ENCODE assay signal across 28 cellular contexts in the genomic region with DNA sequence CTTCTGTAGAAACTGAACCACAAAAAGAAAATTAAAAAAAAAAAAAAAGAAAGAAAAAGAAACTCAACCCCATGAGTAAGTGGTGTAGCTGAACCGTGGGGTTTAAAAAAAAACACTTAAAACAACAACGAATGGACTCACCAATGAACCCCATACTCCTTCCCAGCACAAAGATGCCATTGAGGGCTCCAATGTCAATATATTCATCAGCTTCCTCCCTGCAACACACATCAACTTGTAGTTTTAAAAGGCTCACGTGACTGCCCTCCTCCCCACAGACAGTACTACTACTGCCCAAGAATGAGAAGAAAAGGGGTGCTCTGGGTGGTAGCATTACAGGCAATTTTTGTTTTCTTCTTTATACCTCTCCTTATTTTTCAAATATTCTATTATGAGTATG. TPM values are rescaled to one million over a fixed set of nuclear protein-coding genes. Genes with fewer than 3 reads are reported as not detected.
DNase-seq lines count a peak whose midpoint lies in the region; ATAC-seq and TF ChIP-seq lines count a peak whose summit lies in the region.
"Had no signal": no experiment of that assay in that cellular context is flagged by ENCODE, and none has a peak within 500 bp of the region (broad histone marks: within the 10 kb centered on the region; RNA-seq: fewer than 3 reads in every experiment).

No MANE protein-coding gene starts in this region.

- no peaks in the 10 kb centered on the region for H3K9me3 Mint-ChIP-seq in activated CD4-positive, alpha-beta T cell treated with anti-CD3 and anti-CD28 coated beads, Interleukin-2, amount 10 ng/mL, durations not matched to agents 7 days and 5 days
- no peaks in the 10 kb centered on the region for H3K9me3 Mint-ChIP-seq in Caco-2 (ENCODE audit: unreplicated experiment)
- no peaks in the 10 kb centered on the region for H3K9me3 Mint-ChIP-seq in activated T-helper 17 cell treated with anti-CD3 and anti-CD28 coated beads, Interleukin-2, amount 50 U/mL, for 72 hours
- H3K9me3 Mint-ChIP-seq in naive thymus-derived CD8-positive, alpha-beta T cell: no peaks in the 10 kb centered on the region
- H3K9me3 Mint-ChIP-seq in effector memory CD8-positive, alpha-beta T cell: no peaks in the 10 kb centered on the region
- H3K9me3 Mint-ChIP-seq: brain, neural progenitor cell had no signal

- intact Hi-C loops in Caco-2 (cut with micrococcal nuclease; ENCODE audit: unreplicated experiment): no loop called here

- no peak for DNase-seq in activated CD4-positive, alpha-beta T cell treated with anti-CD3 and anti-CD28 coated beads, Interleukin-2, amount 10 ng/mL, durations not matched to agents 7 days and 5 days
- no peak for DNase-seq in activated CD4-positive, alpha-beta T cell treated with anti-CD3 and anti-CD28 coated beads, Interleukin-2, amount 50 U/mL, for 48 hours
- DNase-seq in Caco-2: no peak
- no peak for DNase-seq in naive thymus-derived CD8-positive, alpha-beta T cell
- no peak for DNase-seq in effector memory CD8-positive, alpha-beta T cell
- DNase-seq in NCI-H526 (lab: John Stamatoyannopoulos, UW): no peak
- DNase-seq: DMS53, GDM1, GM23248, heart left ventricle, KBM-7, kidney glomerular epithelial cell, MM.1S, mucosa of descending colon, NCI-H1417, NCI-H2081, NCI-H345, NCI-H82 had no signal

- no peak overlapping the region for H3K4me3 ChIP-seq in Caco-2 (ENCODE audit: low read depth, low read length)
- H3K4me3 ChIP-seq: A549, GM23248, heart left ventricle, lung, mucosa of descending colon, neural progenitor cell had no signal

- H3K9me3 ChIP-seq in Caco-2: no peaks in the 10 kb centered on the region
- H3K9me3 ChIP-seq: A549, heart left ventricle, mucosa of descending colon had no signal

- peaks cover 10% of the 10 kb centered on the region for H3K36me3 ChIP-seq in Caco-2 (ENCODE audit: control insufficient read depth, insufficient read depth, low read length)
- H3K36me3 ChIP-seq: neural progenitor cell had no signal

- no peaks in the 10 kb centered on the region for H3K27me3 Mint-ChIP-seq in activated CD4-positive, alpha-beta T cell treated with anti-CD3 and anti-CD28 coated beads, Interleukin-2, amount 10 ng/mL, durations not matched to agents 7 days and 5 days
- H3K27me3 Mint-ChIP-seq in Caco-2 (ENCODE audit: insufficient read depth, unreplicated experiment): no peaks in the 10 kb centered on the region
- H3K27me3 Mint-ChIP-seq in activated T-helper 17 cell treated with anti-CD3 and anti-CD28 coated beads, Interleukin-2, amount 50 U/mL, for 72 hours: no peaks in the 10 kb centered on the region
- no peaks in the 10 kb centered on the region for H3K27me3 Mint-ChIP-seq in naive thymus-derived CD8-positive, alpha-beta T cell
- no peaks in the 10 kb centered on the region for H3K27me3 Mint-ChIP-seq in effector memory CD8-positive, alpha-beta T cell
- H3K27me3 Mint-ChIP-seq: brain had no signal

- POLR2A ChIA-PET in activated CD4-positive, alpha-beta T cell treated with anti-CD3 and anti-CD28 coated beads, Interleukin-2, amount 10 ng/mL, durations not matched to agents 7 days and 5 days (lab: Charles Lee): interaction anchor here (0.7 kb wide), 1 partner anchor 1084 kb away, joined by 3 read pairs; no protein-coding TSS in a partner anchor
- POLR2A ChIA-PET in Caco-2 (lab: Charles Lee): interaction anchor here (0.6 kb wide), 1 partner anchor 149 kb away, joined by 5 read pairs; a partner anchor contains a TSS
- POLR2A ChIA-PET in naive thymus-derived CD8-positive, alpha-beta T cell (lab: Charles Lee): interaction anchor here (0.6 kb wide), 2 partner anchors 80 to 653 kb away, joined by 4 to 5 read pairs; no protein-coding TSS in a partner anchor

- no TSS peak for BruUV-seq in Caco-2 (replicated peaks; lab: Mats Ljungman, UMichigan)

- H3K4me1 Mint-ChIP-seq in activated CD4-positive, alpha-beta T cell treated with anti-CD3 and anti-CD28 coated beads, Interleukin-2, amount 10 ng/mL, durations not matched to agents 7 days and 5 days: peaks cover 29% of the 10 kb centered on the region
- H3K4me1 Mint-ChIP-seq in Caco-2 (ENCODE audit: low read depth, unreplicated experiment): no peaks in the 10 kb centered on the region
- peaks cover 10% of the 10 kb centered on the region for H3K4me1 Mint-ChIP-seq in activated T-helper 17 cell treated with anti-CD3 and anti-CD28 coated beads, Interleukin-2, amount 50 U/mL, for 72 hours
- H3K4me1 Mint-ChIP-seq in naive thymus-derived CD8-positive, alpha-beta T cell: peaks cover 0 to 7% (median 4%) of the 10 kb centered on the region in 4 donors
- H3K4me1 Mint-ChIP-seq in effector memory CD8-positive, alpha-beta T cell (ENCODE audit: low read depth in 2 of 2): peaks cover 0 to 3% of the 10 kb centered on the region in 2 donors

- H3K27me3 ChIP-seq in Caco-2 (replicated peaks; ENCODE audit: control insufficient read depth, insufficient read depth, low read length): no peaks in the 10 kb centered on the region
- H3K27me3 ChIP-seq: heart left ventricle, neural progenitor cell had no signal

- no peak for TF ChIP-seq CTCF in Caco-2 (IDR thresholded peaks at IDR 0.05; ENCODE audit: insufficient read depth in 1 of 2, low read depth in 1 of 2, low read length in 1 of 2, severe bottlenecking in 1 of 2, unreplicated experiment in 1 of 2)

- H3K27ac Mint-ChIP-seq in activated CD4-positive, alpha-beta T cell treated with anti-CD3 and anti-CD28 coated beads, Interleukin-2, amount 10 ng/mL, durations not matched to agents 7 days and 5 days: peak overlapping the region; percentile 5
- no peak overlapping the region for H3K27ac Mint-ChIP-seq in Caco-2 (ENCODE audit: unreplicated experiment)
- H3K27ac Mint-ChIP-seq in activated T-helper 17 cell treated with anti-CD3 and anti-CD28 coated beads, Interleukin-2, amount 50 U/mL, for 72 hours: peak overlapping the region; percentile 77
- peak overlapping the region in 7 of 10 donors; percentile 31 to 87 (median 70) for H3K27ac Mint-ChIP-seq in naive thymus-derived CD8-positive, alpha-beta T cell
- no peak overlapping the region for H3K27ac Mint-ChIP-seq in effector memory CD8-positive, alpha-beta T cell
- H3K27ac Mint-ChIP-seq: neural progenitor cell had no signal

- peaks cover 49% of the 10 kb centered on the region for H3K36me3 Mint-ChIP-seq in activated CD4-positive, alpha-beta T cell treated with anti-CD3 and anti-CD28 coated beads, Interleukin-2, amount 10 ng/mL, durations not matched to agents 7 days and 5 days (ENCODE audit: low read depth)
- peaks cover 72% of the 10 kb centered on the region for H3K36me3 Mint-ChIP-seq in Caco-2 (ENCODE audit: insufficient read depth, unreplicated experiment)
- peaks cover 72% of the 10 kb centered on the region for H3K36me3 Mint-ChIP-seq in activated T-helper 17 cell treated with anti-CD3 and anti-CD28 coated beads, Interleukin-2, amount 50 U/mL, for 72 hours (ENCODE audit: low read depth)
- H3K36me3 Mint-ChIP-seq in naive thymus-derived CD8-positive, alpha-beta T cell: peaks cover 0 to 63% (median 4%) of the 10 kb centered on the region in 3 donors
- H3K36me3 Mint-ChIP-seq in effector memory CD8-positive, alpha-beta T cell (ENCODE audit: insufficient read depth): peaks cover 59% of the 10 kb centered on the region

- CTCF ChIA-PET in activated CD4-positive, alpha-beta T cell treated with anti-CD3 and anti-CD28 coated beads, Interleukin-2, amount 10 ng/mL, durations not matched to agents 7 days and 5 days (lab: Charles Lee): interaction anchor here (0.7 to 1.2 kb wide), 2 partner anchors 10 to 282 kb away, joined by 3 to 4 read pairs; no protein-coding TSS in a partner anchor
- CTCF ChIA-PET in Caco-2 (lab: Charles Lee): no interaction called here

- H3K4me3 Mint-ChIP-seq in activated CD4-positive, alpha-beta T cell treated with anti-CD3 and anti-CD28 coated beads, Interleukin-2, amount 10 ng/mL, durations not matched to agents 7 days and 5 days: no peak overlapping the region
- H3K4me3 Mint-ChIP-seq in Caco-2 (ENCODE audit: unreplicated experiment): peak overlapping the region; percentile 9
- peak overlapping the region; percentile 38 for H3K4me3 Mint-ChIP-seq in activated T-helper 17 cell treated with anti-CD3 and anti-CD28 coated beads, Interleukin-2, amount 50 U/mL, for 72 hours
- no peak overlapping the region for H3K4me3 Mint-ChIP-seq in naive thymus-derived CD8-positive, alpha-beta T cell
- H3K4me3 Mint-ChIP-seq in effector memory CD8-positive, alpha-beta T cell: no peak overlapping the region
- H3K4me3 Mint-ChIP-seq: neural progenitor cell had no signal

- H3K4me1 ChIP-seq in Caco-2: peaks cover 12% of the 10 kb centered on the region

- no peak for ATAC-seq in activated T-helper 17 cell treated with anti-CD3 and anti-CD28 coated beads, Interleukin-2, amount 50 U/mL, for 72 hours (replicated peaks)
- ATAC-seq in naive thymus-derived CD8-positive, alpha-beta T cell: no peak
- no peak for ATAC-seq in effector memory CD8-positive, alpha-beta T cell (replicated peaks)
- ATAC-seq in GM21367 (IDR thresholded peaks at IDR 0.05; ENCODE audit: unreplicated experiment): no peak
- ATAC-seq: A549, heart left ventricle, mucosa of descending colon, sciatic nerve had no signal

RNA-seq across cellular contexts. Expression of a gene that starts 3.3 kb away (rescaled TPM):
- 10 to 100 TPM; 13.2 to 13.9 TPM for total RNA-seq in activated CD4-positive, alpha-beta T cell treated with anti-CD3 and anti-CD28 coated beads, Interleukin-2, amount 10 ng/mL, durations not matched to agents 7 days and 5 days
- 20.3 and 22.2 TPM in 2 replicates for total RNA-seq in Caco-2 (2022)
- 10 to 100 TPM; 15.1 to 16.2 TPM for total RNA-seq in activated T-helper 17 cell treated with anti-CD3 and anti-CD28 coated beads, Interleukin-2, amount 50 U/mL, for 72 hours
- 10 to 100 TPM; 21.6 to 22.6 TPM for total RNA-seq in naive thymus-derived CD8-positive, alpha-beta T cell
- polyA plus RNA-seq in naive thymus-derived CD8-positive, alpha-beta T cell: 1 to 10 TPM; 5.0 to 6.3 (median 5.4) TPM

RNA-seq across cellular contexts. Expression of a gene that starts 30.9 kb away (rescaled TPM):
- not detected for total RNA-seq in activated CD4-positive, alpha-beta T cell treated with anti-CD3 and anti-CD28 coated beads, Interleukin-2, amount 10 ng/mL, durations not matched to agents 7 days and 5 days
- not detected in 2 replicates for total RNA-seq in Caco-2 (2022)
- under 1 TPM in 1 of 2 donors, not detected in 1; 0.16 TPM for total RNA-seq in activated T-helper 17 cell treated with anti-CD3 and anti-CD28 coated beads, Interleukin-2, amount 50 U/mL, for 72 hours
- total RNA-seq in naive thymus-derived CD8-positive, alpha-beta T cell: not detected
- polyA plus RNA-seq in naive thymus-derived CD8-positive, alpha-beta T cell: under 1 TPM in 1 of 3 donors, not detected in 2; 0.09 TPM
- total RNA-seq: cerebellum, HT-29, OCI-LY7, sciatic nerve had no signal

RNA-seq across cellular contexts. Expression of a gene that starts 32.5 kb away (rescaled TPM):
- 10 to 100 TPM; 13.7 to 17.7 TPM for total RNA-seq in activated CD4-positive, alpha-beta T cell treated with anti-CD3 and anti-CD28 coated beads, Interleukin-2, amount 10 ng/mL, durations not matched to agents 7 days and 5 days
- 85.4 and 94.5 TPM in 2 replicates for total RNA-seq in Caco-2 (2022)
- 10 to 100 TPM; 51.2 to 70.3 TPM for total RNA-seq in activated T-helper 17 cell treated with anti-CD3 and anti-CD28 coated beads, Interleukin-2, amount 50 U/mL, for 72 hours
- 10 to 100 TPM; 51.3 to 54.0 TPM for total RNA-seq in naive thymus-derived CD8-positive, alpha-beta T cell
- polyA plus RNA-seq in naive thymus-derived CD8-positive, alpha-beta T cell: 10 to 100 TPM; 38.4 to 64.7 (median 41.5) TPM

RNA-seq across cellular contexts. Expression of a gene that starts 50.2 kb away (rescaled TPM):
- 100 to 1,000 TPM; 143 to 150 TPM for total RNA-seq in activated CD4-positive, alpha-beta T cell treated with anti-CD3 and anti-CD28 coated beads, Interleukin-2, amount 10 ng/mL, durations not matched to agents 7 days and 5 days
- 246 and 252 TPM in 2 replicates for total RNA-seq in Caco-2 (2022)
- 100 to 1,000 TPM in 1 of 2 donors, 10 to 100 TPM in 1; 95.4 to 222 TPM for total RNA-seq in activated T-helper 17 cell treated with anti-CD3 and anti-CD28 coated beads, Interleukin-2, amount 50 U/mL, for 72 hours
- total RNA-seq in naive thymus-derived CD8-positive, alpha-beta T cell: 10 to 100 TPM; 69.9 to 79.3 TPM
- 10 to 100 TPM; 42.7 to 61.3 (median 50.1) TPM for polyA plus RNA-seq in naive thymus-derived CD8-positive, alpha-beta T cell

RNA-seq across cellular contexts. Expression of a gene that starts 55.8 kb away (rescaled TPM):
- total RNA-seq in activated CD4-positive, alpha-beta T cell treated with anti-CD3 and anti-CD28 coated beads, Interleukin-2, amount 10 ng/mL, durations not matched to agents 7 days and 5 days: under 1 TPM in 1 of 2 experiments, not detected in 1; 0.44 TPM
- 112 and 132 TPM in 2 replicates for total RNA-seq in Caco-2 (2022)
- total RNA-seq in activated T-helper 17 cell treated with anti-CD3 and anti-CD28 coated beads, Interleukin-2, amount 50 U/mL, for 72 hours: under 1 TPM; 0.09 to 0.37 TPM
- total RNA-seq in naive thymus-derived CD8-positive, alpha-beta T cell: not detected
- polyA plus RNA-seq in naive thymus-derived CD8-positive, alpha-beta T cell: not detected

Comparison
In these comparisons a context has a peak if more than half of its experiments do, and no peak if none do; other contexts are left out.
1. H3K27ac Mint-ChIP-seq: peak in activated CD4-positive, alpha-beta T cell treated with anti-CD3 and anti-CD28 coated beads, Interleukin-2, amount 10 ng/mL, durations not matched to agents 7 days and 5 days (single experiment), activated T-helper 17 cell treated with anti-CD3 and anti-CD28 coated beads, Interleukin-2, amount 50 U/mL, for 72 hours (single experiment) and naive thymus-derived CD8-positive, alpha-beta T cell (7 of 10); none in Caco-2 (single experiment) and effector memory CD8-positive, alpha-beta T cell (0 of 2).
2. H3K4me3 Mint-ChIP-seq: peak in Caco-2 (single experiment) and activated T-helper 17 cell treated with anti-CD3 and anti-CD28 coated beads, Interleukin-2, amount 50 U/mL, for 72 hours (single experiment); none in activated CD4-positive, alpha-beta T cell treated with anti-CD3 and anti-CD28 coated beads, Interleukin-2, amount 10 ng/mL, durations not matched to agents 7 days and 5 days (single experiment), naive thymus-derived CD8-positive, alpha-beta T cell (0 of 10) and effector memory CD8-positive, alpha-beta T cell (0 of 2).